ENCODE assay signal across 8 cellular contexts in the genomic region with DNA sequence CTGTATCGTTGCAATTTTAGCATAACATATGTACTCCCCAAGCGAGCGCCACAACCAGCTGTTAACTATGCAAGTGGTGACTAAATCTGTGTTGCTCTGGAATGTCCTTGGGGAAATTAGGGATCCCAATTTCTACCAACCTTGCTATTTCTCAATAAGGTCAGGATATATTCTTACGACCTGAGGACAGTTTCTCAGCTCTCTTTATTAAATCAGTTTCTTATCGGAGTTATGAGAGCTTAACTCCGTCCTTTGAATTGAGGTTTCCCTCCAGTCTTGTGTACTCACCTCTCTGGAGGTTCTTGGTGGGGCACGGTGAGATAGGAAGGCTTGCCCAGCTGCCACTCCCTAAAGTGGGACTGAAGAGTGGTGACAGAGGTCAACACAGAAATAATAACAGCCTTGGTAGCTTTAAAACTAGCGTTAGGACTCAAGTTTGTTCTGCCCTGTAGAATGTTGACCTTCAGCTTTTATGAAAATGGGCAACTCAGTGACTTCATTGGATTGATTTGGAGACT. TPM values are rescaled to one million over a fixed set of nuclear protein-coding genes. Genes with fewer than 3 reads are reported as not detected.
A peak's percentile ranks its signal among the peaks of the same experiment; 100 is the strongest.
DNase-seq lines count a peak whose midpoint lies in the region; ATAC-seq, FAIRE-seq and TF ChIP-seq lines count a peak whose summit lies in the region.

No MANE protein-coding gene starts in this region.

- 0 out of 2 replicates have a peak, but pooled peaks cover 6% of the 10 kb centered on the region for H4K20me1 ChIP-seq in GM12878 (ENCODE audit: control insufficient read depth, insufficient read depth)

- peaks cover 56% of the 10 kb centered on the region for H3K79me2 ChIP-seq in GM12878 (ENCODE audit: control insufficient read depth, insufficient read depth, low read length)

- no peak for TF ChIP-seq RAD21 in GM12878 (IDR thresholded peaks at IDR 0.05; ENCODE audit: insufficient read depth, low read depth, low read length)

- TF ChIP-seq CTCF in right atrium auricular region (IDR thresholded peaks at IDR 0.05) (no peak), GM12878 (IDR thresholded peaks at IDR 0.05 in 2 of 3, conservative IDR thresholded peaks at IDR 0.05 in 1 of 3; ENCODE audit: control insufficient read depth in 2 of 3, extremely low read depth in 1 of 3, insufficient read depth in 1 of 3, low read depth in 3 of 3, low read length in 3 of 3) (no peak), lung (IDR thresholded peaks at IDR 0.05; ENCODE audit: control extremely low read depth, extremely low read depth) (no peak), vagina (IDR thresholded peaks at IDR 0.05) (no peak)

- peak overlapping the region; percentile 81 for H3K4me2 ChIP-seq in GM12878 (ENCODE audit: control insufficient read depth, insufficient read depth)

- peak overlapping the region; percentile 55 to 65 for H3K4me3 ChIP-seq in right atrium auricular region
- peak overlapping the region; percentile 80 for H3K4me3 ChIP-seq in GM12878
- peak overlapping the region; percentile 45 for H3K4me3 ChIP-seq in lung
- peak overlapping the region; percentile 74 to 94 for H3K4me3 ChIP-seq in vagina

- intact Hi-C loops in left cardiac atrium (cut with DNase I): no loop called here
- intact Hi-C loops in GM12878 (cut with micrococcal nuclease; ENCODE audit: unreplicated experiment): no loop called here
- intact Hi-C loops in vagina (cut with DNase I): loop anchor here (10.0 kb wide), 1 partner anchor 66 kb away; the partner anchor contains the start of gene PPP1R18

- no peak for TF ChIP-seq POLR2A in GM12878 (IDR thresholded peaks at IDR 0.05; ENCODE audit: low read depth, low read length)
- TF ChIP-seq POLR2A in vagina (IDR thresholded peaks at IDR 0.05): no peak

- CTCF ChIA-PET in GM12878 (lab: Yijun Ruan, JAX): interaction anchor here (0.6 to 2.1 kb wide), 13 partner anchors 11 to 259 kb away, joined by 3 to 8 read pairs (median 5); partner anchors contain the start of genes DHX16 and PRR3

- in situ Hi-C loops in GM12878 (cut with MboI): loop anchor here (5.0 kb wide), 1 partner anchor 99 kb away; the partner anchor contains the start of gene MDC1

- peaks cover 0 to 28% of the 10 kb centered on the region in 2 donors for H3K4me1 ChIP-seq in right atrium auricular region
- H3K4me1 ChIP-seq in GM12878 (ENCODE audit: control insufficient read depth, insufficient read depth, low read length): peaks cover 3% of the 10 kb centered on the region
- peaks cover 0 to 10% of the 10 kb centered on the region in 2 donors for H3K4me1 ChIP-seq in lung (ENCODE audit: control insufficient read depth in 2 of 2, insufficient read depth in 2 of 2, low read length in 2 of 2)
- H3K4me1 ChIP-seq in vagina: peaks cover 26% of the 10 kb centered on the region

- WGBS in GM12878 (ENCODE audit: insufficient coverage, insufficient replicate concordance, low lambda C conversion rate, missing lambda C conversion rate): under 1% methylated on average over 8 of the region's 8 CpGs
- WGBS in lung, 2 donors: 7 to 14% methylated on average over 8 of the region's 8 CpGs

- BruUV-seq in GM12878 (replicated peaks; lab: Mats Ljungman, UMichigan): no TSS peak

- H3K27ac ChIP-seq in right atrium auricular region (peak overlapping the region; percentile 97), GM12878 (ENCODE audit: control insufficient read depth, insufficient read depth) (peak overlapping the region; percentile 99), lung (ENCODE audit: low read depth in 1 of 2, low read length in 1 of 2) (peak overlapping the region; percentile 66 to 85), vagina (peak overlapping the region; percentile 99)

- no peaks in the 10 kb centered on the region for H3K27me3 ChIP-seq in right atrium auricular region
- H3K27me3 ChIP-seq in GM12878 (replicated peaks in 1 of 2; ENCODE audit: control insufficient read depth in 2 of 2, insufficient read depth in 2 of 2, low read length in 1 of 2): no peaks in the 10 kb centered on the region
- no peaks in the 10 kb centered on the region for H3K27me3 ChIP-seq in lung (ENCODE audit: control insufficient read depth, insufficient read depth)
- no peaks in the 10 kb centered on the region for H3K27me3 ChIP-seq in vagina

- H3K9ac ChIP-seq in GM12878 (ENCODE audit: control insufficient read depth, insufficient read depth, low read length): peak overlapping the region; percentile 95

- no peak for FAIRE-seq in GM12878 (lab: Jason Lieb, UNC)

- no peaks in the 10 kb centered on the region for H3K9me3 ChIP-seq in right atrium auricular region
- H3K9me3 ChIP-seq in GM12878 (replicated peaks; ENCODE audit: control insufficient read depth, insufficient read depth, low read length): no peaks in the 10 kb centered on the region; the same call in 2 of the 3 replicates
- H3K9me3 ChIP-seq in lung (ENCODE audit: control insufficient read depth in 2 of 2, insufficient read depth in 1 of 2, low read length in 1 of 2): no peaks in the 10 kb centered on the region
- H3K9me3 ChIP-seq in vagina: no peaks in the 10 kb centered on the region

- peak overlapping the region; percentile 1; the same call in 1 of the 2 replicates for H2AFZ ChIP-seq in GM12878 (ENCODE audit: control insufficient read depth, low read depth, low read length)

- DNase-seq in right atrium auricular region (ENCODE audit: low spot score) (no peak), left cardiac atrium (no peak), GM12878 (ENCODE audit: low read depth, low spot score) (no peak), lung (ENCODE audit: low spot score) (no peak), vagina (ENCODE audit: extremely low spot score in 2 of 2) (no peak), anterior cingulate cortex (lab: John Stamatoyannopoulos, UW) (no peak), epidermal melanocyte (ENCODE audit: insufficient read length, low spot score) (no peak)

- H3K36me3 ChIP-seq in right atrium auricular region (peaks cover 56% of the 10 kb centered on the region), GM12878 (ENCODE audit: control insufficient read depth in 2 of 2, insufficient read depth in 2 of 2, low read length in 1 of 2) (peaks cover 6 to 33% of the 10 kb centered on the region in 2 experiments; a peak in 3 of 4 replicates), lung (ENCODE audit: control insufficient read depth in 2 of 2, insufficient read depth in 2 of 2, low read length in 2 of 2) (peaks cover 8 to 14% of the 10 kb centered on the region in 2 donors), vagina (peaks cover 0 to 41% of the 10 kb centered on the region in 2 donors)

- POLR2A ChIA-PET in GM12878 (lab: Charles Lee): interaction anchor here (0.7 to 2.0 kb wide), 20 partner anchors 8 to 204 kb away, joined by 3 to 11 read pairs (median 4); partner anchors contain the start of genes ABCF1, ATAT1, DHX16 and NRM

- ATAC-seq in left cardiac atrium (no peak), GM12878 (no peak), lung (ENCODE audit: insufficient read depth, low FRiP score) (no peak), HG03159 (IDR thresholded peaks at IDR 0.05; ENCODE audit: unreplicated experiment) (no peak)

- RAD21 ChIA-PET in GM12878 (lab: Charles Lee; ENCODE audit: unreplicated experiment): interaction anchor here (0.9 to 1.5 kb wide), 2 partner anchors 89 to 113 kb away, joined by 4 to 8 read pairs; no protein-coding TSS in a partner anchor

- TF ChIP-seq EP300 in GM12878 (IDR thresholded peaks at IDR 0.05; ENCODE audit: borderline replicate concordance in 1 of 2, control insufficient read depth in 1 of 2, low read depth in 2 of 2, low read length in 2 of 2): no peak

- SMC1A ChIA-PET in GM12878 (lab: Charles Lee; ENCODE audit: uncharacterized antibody, unreplicated experiment): interaction anchor here (0.8 to 2.8 kb wide), 14 partner anchors 8 to 295 kb away, joined by 3 to 12 read pairs (median 4); partner anchors contain the start of genes ATAT1, C6orf136, DHX16 and VARS2

RNA-seq across cellular contexts. Expression of gene MRPS18B, which starts 0.7 kb away (rescaled TPM):
- total RNA-seq in right atrium auricular region: 10 to 100 TPM; 65.6 to 87.7 TPM
- total RNA-seq in left cardiac atrium: 10 to 100 TPM; 71.1 to 74.7 TPM
- 29.8 and 30.1 TPM in 2 replicates for total RNA-seq in GM12878 (2013; cell fraction: nucleolus; rRNA removed)
- total RNA-seq in GM12878 (2014; rRNA removed): 108 and 113 TPM in 2 replicates
- total RNA-seq in GM12878 (2014; rRNA removed; fragmentation: Illumina TruSeq; extraction: Trizol): 112 and 121 TPM in 2 replicates
- 80.9 and 87.7 TPM in 2 replicates for total RNA-seq in GM12878 (2021)
- 75.6 TPM for polyA plus RNA-seq in GM12878 (2011; ENCODE audit: low read depth)
- 104 and 133 TPM in 2 replicates for polyA plus RNA-seq in GM12878 (2011; rRNA removed)
- polyA plus RNA-seq in GM12878 (2011; cell fraction: cytosol; rRNA removed): 163 and 222 TPM in 2 replicates
- polyA plus RNA-seq in GM12878 (2011; cell fraction: nucleus; rRNA removed): 53.8 and 56.7 TPM in 2 replicates
- 87.0 and 101 TPM in 2 replicates for polyA plus RNA-seq in GM12878 (2012)
- polyA plus RNA-seq in GM12878 (2014; fragmentation: Illumina TruSeq; extraction: Trizol): 208 and 218 TPM in 2 replicates
- 100 to 1,000 TPM; 219 to 259 TPM for polyA plus RNA-seq in GM12878 (2014; fragmentation: Nextera tagmentation; extraction: Ambion mirVana)
- 118 and 166 TPM in 2 replicates for polyA plus RNA-seq in GM12878 (2014; rRNA removed)
- 100 to 1,000 TPM; 132 to 147 TPM for polyA plus RNA-seq in GM12878 (2016; fragmentation: Nextera tagmentation; extraction: Ambion mirVana)
- 97.8 and 178 TPM in 2 replicates for polyA minus RNA-seq in GM12878 (2011; rRNA and poly(A)+ RNA removed)
- 44.4 and 60.7 TPM in 2 replicates for polyA minus RNA-seq in GM12878 (2011; cell fraction: cytosol; rRNA and poly(A)+ RNA removed)
- 21.8 and 28.8 TPM in 2 replicates for polyA minus RNA-seq in GM12878 (2011; cell fraction: nucleus; rRNA and poly(A)+ RNA removed)
- 10 to 100 TPM; 24.9 to 57.2 TPM for total RNA-seq in lung
- 10 to 100 TPM; 50.1 to 81.5 TPM for polyA plus RNA-seq in lung
- 21.6 TPM for total RNA-seq in vagina

RNA-seq across cellular contexts. Expression of gene PPP1R10, which starts 1.3 kb away (rescaled TPM):
- 10 to 100 TPM; 18.4 to 20.6 TPM for total RNA-seq in right atrium auricular region
- total RNA-seq in left cardiac atrium: 10 to 100 TPM; 37.3 to 42.1 TPM
- 156 and 174 TPM in 2 replicates for total RNA-seq in GM12878 (2013; cell fraction: nucleolus; rRNA removed)
- 81.1 and 83.8 TPM in 2 replicates for total RNA-seq in GM12878 (2014; rRNA removed)
- 42.7 and 42.9 TPM in 2 replicates for total RNA-seq in GM12878 (2014; rRNA removed; fragmentation: Illumina TruSeq; extraction: Trizol)
- total RNA-seq in GM12878 (2021): 75.1 and 78.7 TPM in 2 replicates
- 23.2 TPM for polyA plus RNA-seq in GM12878 (2011; ENCODE audit: low read depth)
- 22.9 and 37.6 TPM in 2 replicates for polyA plus RNA-seq in GM12878 (2011; rRNA removed)
- polyA plus RNA-seq in GM12878 (2011; cell fraction: cytosol; rRNA removed): 18.5 TPM in 2 replicates
- 68.7 and 69.0 TPM in 2 replicates for polyA plus RNA-seq in GM12878 (2011; cell fraction: nucleus; rRNA removed)
- polyA plus RNA-seq in GM12878 (2012): 16.0 and 28.3 TPM in 2 replicates
- polyA plus RNA-seq in GM12878 (2014; fragmentation: Illumina TruSeq; extraction: Trizol): 68.0 and 76.2 TPM in 2 replicates
- 10 to 100 TPM; 11.3 to 22.6 TPM for polyA plus RNA-seq in GM12878 (2014; fragmentation: Nextera tagmentation; extraction: Ambion mirVana)
- 36.7 and 37.9 TPM in 2 replicates for polyA plus RNA-seq in GM12878 (2014; rRNA removed)
- polyA plus RNA-seq in GM12878 (2016; fragmentation: Nextera tagmentation; extraction: Ambion mirVana): 10 to 100 TPM; 39.6 to 46.1 TPM
- 131 and 159 TPM in 2 replicates for polyA minus RNA-seq in GM12878 (2011; rRNA and poly(A)+ RNA removed)
- polyA minus RNA-seq in GM12878 (2011; cell fraction: cytosol; rRNA and poly(A)+ RNA removed): 16.3 and 23.9 TPM in 2 replicates
- polyA minus RNA-seq in GM12878 (2011; cell fraction: nucleus; rRNA and poly(A)+ RNA removed): 188 and 320 TPM in 2 replicates
- 10 to 100 TPM; 36.9 to 73.4 TPM for total RNA-seq in lung
- 10 to 100 TPM; 21.5 to 22.1 TPM for polyA plus RNA-seq in lung
- 52.5 TPM for total RNA-seq in vagina

RNA-seq across cellular contexts. Expression of gene ATAT1, which starts 8.3 kb away (rescaled TPM):
- total RNA-seq in right atrium auricular region: 1 to 10 TPM; 1.6 to 1.8 TPM
- 1 to 10 TPM; 2.7 to 3.8 TPM for total RNA-seq in left cardiac atrium
- 20.0 and 21.2 TPM in 2 replicates for total RNA-seq in GM12878 (2013; cell fraction: nucleolus; rRNA removed)
- total RNA-seq in GM12878 (2014; rRNA removed): 4.5 and 4.7 TPM in 2 replicates
- 2.5 and 2.9 TPM in 2 replicates for total RNA-seq in GM12878 (2014; rRNA removed; fragmentation: Illumina TruSeq; extraction: Trizol)
- total RNA-seq in GM12878 (2021): 7.1 and 9.0 TPM in 2 replicates
- polyA plus RNA-seq in GM12878 (2011; ENCODE audit: low read depth): 11.5 TPM
- polyA plus RNA-seq in GM12878 (2011; rRNA removed): 3.6 and 4.8 TPM in 2 replicates
- 5.0 and 5.4 TPM in 2 replicates for polyA plus RNA-seq in GM12878 (2011; cell fraction: cytosol; rRNA removed)
- polyA plus RNA-seq in GM12878 (2011; cell fraction: nucleus; rRNA removed): 25.6 and 26.0 TPM in 2 replicates
- polyA plus RNA-seq in GM12878 (2012): 11.5 and 11.8 TPM in 2 replicates
- 6.8 and 10.2 TPM in 2 replicates for polyA plus RNA-seq in GM12878 (2014; fragmentation: Illumina TruSeq; extraction: Trizol)
- polyA plus RNA-seq in GM12878 (2014; fragmentation: Nextera tagmentation; extraction: Ambion mirVana): 1 to 10 TPM; 1.1 to 1.7 TPM
- 12.7 and 13.1 TPM in 2 replicates for polyA plus RNA-seq in GM12878 (2014; rRNA removed)
- polyA plus RNA-seq in GM12878 (2016; fragmentation: Nextera tagmentation; extraction: Ambion mirVana): 10 to 100 TPM; 12.2 to 14.2 TPM
- polyA minus RNA-seq in GM12878 (2011; rRNA and poly(A)+ RNA removed): 1.6 and 2.3 TPM in 2 replicates
- polyA minus RNA-seq in GM12878 (2011; cell fraction: cytosol; rRNA and poly(A)+ RNA removed): 1.7 and 2.1 TPM in 2 replicates
- 4.2 and 6.1 TPM in 2 replicates for polyA minus RNA-seq in GM12878 (2011; cell fraction: nucleus; rRNA and poly(A)+ RNA removed)
- total RNA-seq in lung: 10 to 100 TPM; 10.1 to 13.3 TPM
- 1 to 10 TPM; 5.5 to 5.6 TPM for polyA plus RNA-seq in lung
- total RNA-seq in vagina: 13.3 TPM

RNA-seq across cellular contexts. Expression of gene C6orf136, which starts 28.6 kb away (rescaled TPM):
- total RNA-seq in right atrium auricular region (10 to 100 TPM; 28.3 to 29.4 TPM), left cardiac atrium (10 to 100 TPM; 30.1 to 39.3 TPM), GM12878 (2014; rRNA removed) (11.4 and 13.5 TPM in 2 replicates), GM12878 (2014; rRNA removed; fragmentation: Illumina TruSeq; extraction: Trizol) (5.2 and 7.0 TPM in 2 replicates), GM12878 (2021) (24.1 and 27.5 TPM in 2 replicates), lung (10 to 100 TPM in 1 of 2 donors, 1 to 10 TPM in 1; 5.1 to 17.4 TPM), vagina (15.7 TPM)
- total RNA-seq in GM12878 (2013; cell fraction: nucleolus; rRNA removed): 9.6 and 12.2 TPM in 2 replicates
- polyA plus RNA-seq in GM12878 (2011; ENCODE audit: low read depth): 9.4 TPM
- polyA plus RNA-seq in GM12878 (2011; rRNA removed) (5.2 and 11.0 TPM in 2 replicates), GM12878 (2014; fragmentation: Illumina TruSeq; extraction: Trizol) (14.5 and 18.1 TPM in 2 replicates), GM12878 (2014; fragmentation: Nextera tagmentation; extraction: Ambion mirVana) (10 to 100 TPM in 1 of 2 experiments, 1 to 10 TPM in 1; 10.0 to 14.6 TPM), GM12878 (2014; rRNA removed) (21.1 and 23.7 TPM in 2 replicates), GM12878 (2016; fragmentation: Nextera tagmentation; extraction: Ambion mirVana) (10 to 100 TPM; 15.3 to 15.7 TPM), lung (10 to 100 TPM in 1 of 2 donors, 1 to 10 TPM in 1; 9.2 to 26.0 TPM)
- polyA plus RNA-seq in GM12878 (2011; cell fraction: cytosol; rRNA removed): 17.4 and 19.0 TPM in 2 replicates
- polyA plus RNA-seq in GM12878 (2011; cell fraction: nucleus; rRNA removed): 45.0 and 55.7 TPM in 2 replicates
- polyA plus RNA-seq in GM12878 (2012): 11.6 and 18.9 TPM in 2 replicates
- 9.5 and 12.1 TPM in 2 replicates for polyA minus RNA-seq in GM12878 (2011; rRNA and poly(A)+ RNA removed)
- polyA minus RNA-seq in GM12878 (2011; cell fraction: cytosol; rRNA and poly(A)+ RNA removed): 7.4 and 8.3 TPM in 2 replicates
- polyA minus RNA-seq in GM12878 (2011; cell fraction: nucleus; rRNA and poly(A)+ RNA removed): 10.5 and 10.9 TPM in 2 replicates

RNA-seq across cellular contexts. Expression of gene ABCF1, which starts 47.1 kb away (rescaled TPM):
- total RNA-seq in right atrium auricular region: 10 to 100 TPM; 33.9 to 41.3 TPM
- total RNA-seq in left cardiac atrium: 10 to 100 TPM; 30.7 to 45.9 TPM
- total RNA-seq in GM12878 (2013; cell fraction: nucleolus; rRNA removed): 19.3 and 20.7 TPM in 2 replicates
- 55.2 and 55.3 TPM in 2 replicates for total RNA-seq in GM12878 (2014; rRNA removed)
- total RNA-seq in GM12878 (2014; rRNA removed; fragmentation: Illumina TruSeq; extraction: Trizol): 57.4 and 63.4 TPM in 2 replicates
- 65.8 and 74.7 TPM in 2 replicates for total RNA-seq in GM12878 (2021)
- polyA plus RNA-seq in GM12878 (2011; ENCODE audit: low read depth): 29.1 TPM
- polyA plus RNA-seq in GM12878 (2011; rRNA removed): 21.8 and 34.6 TPM in 2 replicates
- 52.2 and 54.0 TPM in 2 replicates for polyA plus RNA-seq in GM12878 (2011; cell fraction: cytosol; rRNA removed)
- 69.8 and 87.7 TPM in 2 replicates for polyA plus RNA-seq in GM12878 (2011; cell fraction: nucleus; rRNA removed)
- 43.7 and 48.6 TPM in 2 replicates for polyA plus RNA-seq in GM12878 (2012)
- polyA plus RNA-seq in GM12878 (2014; fragmentation: Illumina TruSeq; extraction: Trizol): 68.4 and 79.6 TPM in 2 replicates
- polyA plus RNA-seq in GM12878 (2014; fragmentation: Nextera tagmentation; extraction: Ambion mirVana): 10 to 100 TPM; 21.3 to 26.1 TPM
- polyA plus RNA-seq in GM12878 (2014; rRNA removed): 45.6 and 49.9 TPM in 2 replicates
- 10 to 100 TPM; 56.5 to 62.3 TPM for polyA plus RNA-seq in GM12878 (2016; fragmentation: Nextera tagmentation; extraction: Ambion mirVana)
- polyA minus RNA-seq in GM12878 (2011; rRNA and poly(A)+ RNA removed): 63.1 and 67.0 TPM in 2 replicates
- polyA minus RNA-seq in GM12878 (2011; cell fraction: cytosol; rRNA and poly(A)+ RNA removed): 27.0 and 42.0 TPM in 2 replicates
- 15.8 and 43.3 TPM in 2 replicates for polyA minus RNA-seq in GM12878 (2011; cell fraction: nucleus; rRNA and poly(A)+ RNA removed)
- 10 to 100 TPM; 28.8 to 55.4 TPM for total RNA-seq in lung
- polyA plus RNA-seq in lung: 10 to 100 TPM; 25.8 to 43.5 TPM
- 29.5 TPM for total RNA-seq in vagina
